Comparison of ENCODE assay signal across 18 cellular contexts in the genomic region with DNA sequence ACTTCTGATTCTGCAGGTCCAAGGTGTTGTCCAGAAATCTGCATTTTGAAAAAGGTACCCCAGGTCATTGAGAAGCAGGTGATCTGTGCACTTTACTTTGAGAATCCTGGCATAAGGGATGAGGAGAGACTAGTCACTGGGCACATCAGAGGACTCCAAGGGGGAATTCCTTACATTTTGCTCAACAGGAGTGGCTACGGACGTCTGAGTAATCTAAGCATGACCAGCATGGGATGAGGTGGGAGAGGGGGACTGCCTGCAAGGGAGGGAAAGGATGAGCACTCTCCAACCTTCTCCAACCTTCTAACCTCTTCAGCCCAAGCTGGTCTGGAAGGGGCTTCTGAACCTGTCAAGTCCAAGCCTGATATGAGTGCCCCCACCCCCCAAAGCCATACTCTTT. TPM values are rescaled to one million over a fixed set of nuclear protein-coding genes. Genes with fewer than 3 reads are reported as not detected.
A peak's percentile ranks its signal among the peaks of the same experiment; 100 is the strongest.
DNase-seq lines count a peak whose midpoint lies in the region; ATAC-seq, FAIRE-seq and TF ChIP-seq lines count a peak whose summit lies in the region.
"Had no signal": no experiment of that assay in that cellular context is flagged by ENCODE, and none has a peak within 500 bp of the region (broad histone marks: within the 10 kb centered on the region; RNA-seq: fewer than 3 reads in every experiment).

No MANE protein-coding gene starts in this region.

- H3K23ac ChIP-seq in IMR-90 (ENCODE audit: low read depth, low read length), result no peak overlapping the region

- peaks cover 14% of the 10 kb centered on the region for H3K9me1 ChIP-seq in IMR-90 (ENCODE audit: insufficient read depth, low read length)
- peaks cover 5% of the 10 kb centered on the region for H3K9me1 ChIP-seq in keratinocyte (ENCODE audit: control insufficient read depth, extremely low read depth, insufficient read depth, low read length)

- H2AFZ ChIP-seq in IMR-90 (replicated peaks; ENCODE audit: low read length, poor library complexity) (peak overlapping the region; percentile 40), keratinocyte (ENCODE audit: control insufficient read depth, low read length) (no peak overlapping the region)

- peak overlapping the region; percentile 76 for H2BK5ac ChIP-seq in IMR-90 (ENCODE audit: low read depth, low read length, poor library complexity, severe bottlenecking)

- H3K27me3 Mint-ChIP-seq in natural killer cell treated with Interleukin-12 subunit alpha and Interleukin-12 subunit beta and Interleukin-15 and Interleukin-18, amount 100 ng/mL, for 72 hours, result no peaks in the 10 kb centered on the region
- H3K27me3 Mint-ChIP-seq: brain had no signal

- H3K27me3 ChIP-seq in IMR-90 (ENCODE audit: control insufficient read depth, insufficient read depth, low read length) (no peaks in the 10 kb centered on the region), bronchial epithelial cell (ENCODE audit: control insufficient read depth, insufficient read depth, low read length) (no peaks in the 10 kb centered on the region), keratinocyte (ENCODE audit: control insufficient read depth, extremely low read depth, insufficient read depth, low read length) (no peaks in the 10 kb centered on the region), A673 (replicated peaks; ENCODE audit: insufficient read depth, low read depth, low read length, poor library complexity) (no peaks in the 10 kb centered on the region)
- H3K27me3 ChIP-seq: BE2C had no signal

- peak overlapping the region; percentile 23; the same call in 1 of the 3 replicates for H2BK15ac ChIP-seq in IMR-90 (ENCODE audit: low read depth, low read length)

- whole genome bisulfite sequencing in IMR-90 (ENCODE audit: extremely low coverage in 2 of 2, insufficient read length in 1 of 2), 2 experiments, result no CpG with 5 or more reads among the region's 2 CpGs

- peaks cover 18 to 22% of the 10 kb centered on the region in 2 donors for H3K4me1 Mint-ChIP-seq in natural killer cell treated with Interleukin-12 subunit alpha and Interleukin-12 subunit beta and Interleukin-15 and Interleukin-18, amount 100 ng/mL, for 72 hours (ENCODE audit: low read depth in 2 of 2)

- no peaks in the 10 kb centered on the region for H3K9me3 Mint-ChIP-seq in natural killer cell treated with Interleukin-12 subunit alpha and Interleukin-12 subunit beta and Interleukin-15 and Interleukin-18, amount 100 ng/mL, for 72 hours
- H3K9me3 Mint-ChIP-seq: activated T-helper 2 cell treated with anti-CD3 and anti-CD28 coated beads, Interferon-gamma antibody, Interleukin-2, Interleukin-4, amounts not matched to agents 10 μg/mL and 5 μg/mL and 100 μg/mL, durations not matched to agents 14 hours and 24 hours and 36 hours had no signal

- no peak overlapping the region for H3K4me3 ChIP-seq in IMR-90 (ENCODE audit: insufficient read depth, low read depth, low read length)
- no peak overlapping the region for H3K4me3 ChIP-seq in bronchial epithelial cell (ENCODE audit: low read depth, low read length)
- no peak overlapping the region for H3K4me3 ChIP-seq in keratinocyte (ENCODE audit: control insufficient read depth in 2 of 3, extremely low read depth in 1 of 3, insufficient read depth in 2 of 3, low read depth in 1 of 3, low read length in 3 of 3)
- H3K4me3 ChIP-seq in A673 (ENCODE audit: low read depth, low read length, poor library complexity, severe bottlenecking), result no peak overlapping the region

- H3K27ac Mint-ChIP-seq in natural killer cell treated with Interleukin-12 subunit alpha and Interleukin-12 subunit beta and Interleukin-15 and Interleukin-18, amount 100 ng/mL, for 72 hours, result no peak overlapping the region
- H3K27ac Mint-ChIP-seq: activated T-helper 2 cell treated with anti-CD3 and anti-CD28 coated beads, Interferon-gamma antibody, Interleukin-2, Interleukin-4, amounts not matched to agents 10 μg/mL and 5 μg/mL and 100 μg/mL, durations not matched to agents 14 hours and 24 hours and 36 hours had no signal

- H3K36me3 ChIP-seq in IMR-90 (ENCODE audit: control insufficient read depth, insufficient read depth, low read length) (no peaks in the 10 kb centered on the region), bronchial epithelial cell (ENCODE audit: control insufficient read depth, insufficient read depth, low read length) (no peaks in the 10 kb centered on the region), keratinocyte (ENCODE audit: control insufficient read depth in 2 of 2, extremely low read depth in 1 of 2, insufficient read depth in 2 of 2, low read length in 2 of 2) (no peaks in the 10 kb centered on the region), A673 (ENCODE audit: insufficient read depth, low read length, poor library complexity, severe bottlenecking) (no peaks in the 10 kb centered on the region)
- H3K36me3 ChIP-seq: BE2C had no signal

- no peak for TF ChIP-seq RAD21 in IMR-90 (IDR thresholded peaks at IDR 0.05; ENCODE audit: low read length)

- H3K9me3 ChIP-seq in IMR-90 (ENCODE audit: control insufficient read depth, insufficient read depth, low read length) (no peaks in the 10 kb centered on the region), keratinocyte (ENCODE audit: control insufficient read depth, low read depth, low read length) (no peaks in the 10 kb centered on the region), A673 (ENCODE audit: low read depth, low read length, poor library complexity, severe bottlenecking) (no peaks in the 10 kb centered on the region)
- H3K9me3 ChIP-seq: BE2C had no signal

- peak overlapping the region in 1 of 2 experiments; percentile 46; a peak in 1 of 4 replicates for H4K8ac ChIP-seq in IMR-90 (ENCODE audit: low read depth in 2 of 2, low read length in 2 of 2)

- H3K79me1 ChIP-seq in IMR-90 (ENCODE audit: low read depth in 1 of 2, low read length in 2 of 2), result peaks cover 11 to 55% of the 10 kb centered on the region in 2 experiments

- 0 out of 2 replicates have a peak overlapping the region, but pooled peaks have one; percentile 67 for H4K91ac ChIP-seq in IMR-90 (ENCODE audit: insufficient read depth, low read depth, low read length)

- in situ Hi-C loops in IMR-90 (cut with MboI; ENCODE audit: low sequenced_read_pairs), result no loop called here

- intact Hi-C loops in IMR-90 (cut with micrococcal nuclease), result no loop called here
- intact Hi-C loops in A673 (cut with micrococcal nuclease; ENCODE audit: unreplicated experiment), result no loop called here

- H3K18ac ChIP-seq in IMR-90 (ENCODE audit: low read depth, low read length), result no peak overlapping the region

- POLR2A ChIA-PET in IMR-90 (lab: Charles Lee; ENCODE audit: unreplicated experiment) (no interaction called here), A673 (lab: Charles Lee; ENCODE audit: low non-redundant PET) (interaction anchor here (0.6 kb wide), 1 partner anchor 17 kb away, joined by 3 read pairs; no protein-coding TSS in a partner anchor)

- TF ChIP-seq CTCF in IMR-90 (conservative IDR thresholded peaks at IDR 0.05; ENCODE audit: low read depth, low read length), result no peak
- TF ChIP-seq CTCF in bronchial epithelial cell (IDR thresholded peaks at IDR 0.05; ENCODE audit: insufficient read depth, low read length, severe bottlenecking), result no peak
- no peak for TF ChIP-seq CTCF in keratinocyte (optimal IDR thresholded peaks at IDR 0.05 in 1 of 3, IDR thresholded peaks at IDR 0.05 in 1 of 3, conservative IDR thresholded peaks at IDR 0.05 in 1 of 3; ENCODE audit: extremely low read depth in 1 of 3, insufficient read depth in 2 of 3, low read length in 3 of 3)
- no peak for TF ChIP-seq CTCF in A673 (conservative IDR thresholded peaks at IDR 0.05; ENCODE audit: low read depth, low read length)

- no peaks in the 10 kb centered on the region for H3K79me2 ChIP-seq in keratinocyte (ENCODE audit: control insufficient read depth, insufficient read depth, low read length)

- no peak for FAIRE-seq in bronchial epithelial cell (lab: Jason Lieb, UNC)
- peak; percentile 5 for FAIRE-seq in keratinocyte (lab: Jason Lieb, UNC)

- BruUV-seq in IMR-90 (replicated peaks; lab: Mats Ljungman, UMichigan) (no TSS peak), A673 (replicated peaks; lab: Mats Ljungman, UMichigan) (no TSS peak)

- TF ChIP-seq POLR2A in IMR-90 (IDR thresholded peaks at IDR 0.05; ENCODE audit: low read depth, low read length), result peak; percentile 43; the same call in 1 of the 2 replicates

- H3K27ac ChIP-seq in IMR-90 (ENCODE audit: insufficient read depth, low read length), result no peak overlapping the region; the same call in 1 of the 2 replicates
- no peak overlapping the region for H3K27ac ChIP-seq in keratinocyte (ENCODE audit: control insufficient read depth, insufficient read depth, low read length)
- no peak overlapping the region for H3K27ac ChIP-seq in A673 (ENCODE audit: low read depth, low read length, poor library complexity, severe bottlenecking)
- H3K27ac ChIP-seq: HL-60 had no signal

- H4K20me1 ChIP-seq in IMR-90 (ENCODE audit: insufficient read depth, low read length), result no peaks in the 10 kb centered on the region; the same call in 1 of the 2 replicates
- H4K20me1 ChIP-seq in keratinocyte (ENCODE audit: control insufficient read depth, extremely low read depth, insufficient read depth, low read length), result no peaks in the 10 kb centered on the region

- dilution Hi-C loops in IMR-90 (cut with HindIII; ENCODE audit: low sequenced_read_pairs, unreplicated experiment) (no loop called here), keratinocyte (cut with MboI; ENCODE audit: extremely low pct_ligation_motif_present, low sequenced_read_pairs) (no loop called here)

- peak; percentile 69 for DNase-seq in AG08395 (ENCODE audit: low spot score)
- peak; percentile 92 for DNase-seq in IMR-90
- DNase-seq in bronchial epithelial cell (ENCODE audit: low read depth), result peak; percentile 80
- no peak for DNase-seq in keratinocyte (ENCODE audit: low read depth, low spot score)
- no peak for DNase-seq in natural killer cell treated with Interleukin-12 subunit alpha and Interleukin-12 subunit beta and Interleukin-15 and Interleukin-18, amount 100 ng/mL, for 72 hours (ENCODE audit: low spot score)
- DNase-seq in A673 (ENCODE audit: low spot score), result no peak
- DNase-seq in NCI-H2029 treated with DMSO at 0.1 percent for 48 hours (lab: John Stamatoyannopoulos, UW), result no peak
- no peak for DNase-seq in iPS-NIHi11 (ENCODE audit: low spot score)
- DNase-seq: activated CD4-positive, alpha-beta T cell treated with anti-CD3 and anti-CD28 coated beads, Interleukin-2, amount 50 U/mL, for 4 hours; DMS79 treated with DMSO at 0.1 percent for 48 hours; NCI-H2171; stimulated activated CD4-positive, alpha-beta T cell treated with anti-CD3 and anti-CD28 coated beads, Interleukin-4, amount 100 ng/mL, for 4 hours; stimulated activated naive CD4-positive, alpha-beta T cell had no signal

- peak overlapping the region; percentile 65; the same call in 1 of the 2 replicates for H2BK120ac ChIP-seq in IMR-90 (ENCODE audit: low read depth, low read length)

- H3K9ac ChIP-seq in IMR-90 (ENCODE audit: low read depth, low read length) (no peak overlapping the region), keratinocyte (ENCODE audit: control insufficient read depth, extremely low read depth, insufficient read depth, low read length) (no peak overlapping the region)

- H4K5ac ChIP-seq in IMR-90 (ENCODE audit: low read depth, low read length), result no peak overlapping the region

- H2AK5ac ChIP-seq in IMR-90 (ENCODE audit: low read depth, low read length), result peak overlapping the region; percentile 49

- peak overlapping the region; percentile 60 for H2AK9ac ChIP-seq in IMR-90 (replicated peaks; ENCODE audit: low read depth, low read length, poor library complexity)

- H3K36me3 Mint-ChIP-seq in natural killer cell treated with Interleukin-12 subunit alpha and Interleukin-12 subunit beta and Interleukin-15 and Interleukin-18, amount 100 ng/mL, for 72 hours, result no peaks in the 10 kb centered on the region
- H3K36me3 Mint-ChIP-seq: brain had no signal

- H3K4me3 Mint-ChIP-seq in natural killer cell treated with Interleukin-12 subunit alpha and Interleukin-12 subunit beta and Interleukin-15 and Interleukin-18, amount 100 ng/mL, for 72 hours, result no peak overlapping the region

- CTCF ChIA-PET in IMR-90 (lab: Yijun Ruan, JAX) (interaction anchor here (1.4 kb wide), 1 partner anchor 22 kb away, joined by 3 read pairs; no protein-coding TSS in a partner anchor), A673 (lab: Charles Lee) (no interaction called here)

- no peak overlapping the region for H3K14ac ChIP-seq in IMR-90 (replicated peaks; ENCODE audit: low read depth, low read length)

- no peak overlapping the region for H3K56ac ChIP-seq in IMR-90 (ENCODE audit: extremely low read depth, insufficient read depth, low read length)

- peak overlapping the region; percentile 69 for H2BK20ac ChIP-seq in IMR-90 (ENCODE audit: low read depth, low read length)

- peak; percentile 76 for ATAC-seq in IMR-90 (ENCODE audit: low read depth)
- ATAC-seq in natural killer cell treated with Interleukin-12 subunit alpha and Interleukin-12 subunit beta and Interleukin-15 and Interleukin-18, amount 100 ng/mL, for 72 hours, result no peak

- H3K4me2 ChIP-seq in IMR-90 (ENCODE audit: low read depth, low read length) (peak overlapping the region; percentile 39; the same call in 1 of the 2 replicates), keratinocyte (ENCODE audit: control insufficient read depth, extremely low read depth, insufficient read depth, low read depth, low read length) (peak overlapping the region; percentile 12)

- peak overlapping the region; percentile 28; the same call in 1 of the 2 replicates for H3K4ac ChIP-seq in IMR-90 (ENCODE audit: low read depth, low read length)

- peaks cover 12% of the 10 kb centered on the region for H3K4me1 ChIP-seq in IMR-90 (ENCODE audit: control insufficient read depth, insufficient read depth, low read length)
- peaks cover 14% of the 10 kb centered on the region for H3K4me1 ChIP-seq in keratinocyte (ENCODE audit: control insufficient read depth, extremely low read depth, insufficient read depth, low read length)
- H3K4me1 ChIP-seq in A673 (ENCODE audit: insufficient read depth, low read length, poor library complexity, severe bottlenecking), result peaks cover 7% of the 10 kb centered on the region

RNA-seq across cellular contexts. Expression of a gene that starts 55.5 kb away (rescaled TPM):
- total RNA-seq in IMR-90 (2012; rRNA removed) (2.3 and 3.1 TPM in 2 replicates), bronchial epithelial cell (not detected in 2 replicates), A673 (2021) (2.4 and 6.1 TPM in 2 replicates)
- polyA plus RNA-seq in IMR-90 (2012; rRNA removed) (12.0 and 12.9 TPM in 2 replicates), keratinocyte (2.4 to 9.2 TPM (median 5.3 TPM) in 3 replicates)
- 6.7 and 8.3 TPM in 2 replicates for polyA plus RNA-seq in IMR-90 (2012; cell fraction: cytosol; rRNA removed)
- 5.3 and 6.4 TPM in 2 replicates for polyA plus RNA-seq in IMR-90 (2012; cell fraction: nucleus; rRNA removed; ENCODE audit: low replicate concordance)
- 0.06 TPM for polyA plus RNA-seq in keratinocyte (2011; ENCODE audit: low read depth)
- 4.9 and 6.2 TPM in 2 replicates for polyA plus RNA-seq in keratinocyte (2011; cell fraction: cytosol; rRNA removed)
- polyA plus RNA-seq in keratinocyte (2011; cell fraction: nucleus; rRNA removed), result 6.9 and 8.4 TPM in 2 replicates
- 0.59 and 16.4 TPM in 2 replicates for polyA plus RNA-seq in keratinocyte (2012; ENCODE audit: low replicate concordance)
- 2.8 to 17.9 TPM (median 5.9 TPM) in 3 replicates for polyA minus RNA-seq in keratinocyte
- polyA minus RNA-seq in keratinocyte (2011; cell fraction: cytosol; rRNA and poly(A)+ RNA removed), result 4.4 TPM
- 4.3 and 6.4 TPM in 2 replicates for polyA minus RNA-seq in keratinocyte (2011; cell fraction: nucleus; rRNA and poly(A)+ RNA removed)
- total RNA-seq in natural killer cell treated with Interleukin-12 subunit alpha and Interleukin-12 subunit beta and Interleukin-15 and Interleukin-18, amount 100 ng/mL, for 72 hours, result not detected
- total RNA-seq: activated T-helper 2 cell treated with anti-CD3 and anti-CD28 coated beads, Interferon-gamma antibody, Interleukin-2, Interleukin-4, amounts not matched to agents 10 μg/mL and 5 μg/mL and 100 μg/mL, durations not matched to agents 14 hours and 24 hours and 36 hours; T-helper 1 cell treated with Interleukin-12 subunit alpha and Interleukin-12 subunit beta and Interleukin-4 antibody, amounts not matched to agents 30 ng/mL and 1 ng/mL, for 36 hours had no signal

Comparison
In these comparisons a context has a peak if more than half of its experiments do, and no peak if none do; other contexts are left out.
1. DNase-seq: peak in AG08395 (single experiment), IMR-90 (single experiment) and bronchial epithelial cell (single experiment); none in keratinocyte (single experiment), natural killer cell treated with Interleukin-12 subunit alpha and Interleukin-12 subunit beta and Interleukin-15 and Interleukin-18, amount 100 ng/mL, for 72 hours (single experiment), A673 (single experiment), NCI-H2029 treated with DMSO at 0.1 percent for 48 hours (single experiment) and iPS-NIHi11 (single experiment).